21 cellular contexts compared by ENCODE assay signal in genomic region chr2:172372436-172372835, GRCh38.
"Had no signal": no experiment of that assay in that cellular context is flagged by ENCODE, and none has a peak within 500 bp of the region (broad histone marks: within the 10 kb centered on the region; RNA-seq: fewer than 3 reads in every experiment).

No MANE protein-coding gene starts in this region.

- H3K36me3 ChIP-seq: gastrocnemius medialis, heart left ventricle, lower lobe of right lung, right lobe of liver, upper lobe of left lung had no signal

- H3K9me3 ChIP-seq: body of pancreas, gastrocnemius medialis, right lobe of liver had no signal

- ATAC-seq: activated CD8-positive, alpha-beta T cell treated with anti-CD3 and anti-CD28 coated beads for 36 hours; activated naive CD4-positive, alpha-beta T cell treated with anti-CD3 and anti-CD28 coated beads, Interleukin-2, amount 50 U/mL, for 72 hours; body of pancreas; gastrocnemius medialis; heart left ventricle; left colon; lower lobe of right lung; psoas muscle; right lobe of liver; stimulated activated naive CD8-positive, alpha-beta T cell treated with anti-CD3 and anti-CD28 coated beads, Interleukin-15, amount 100 ng/mL, for 72 hours had no signal

- H3K4me3 ChIP-seq: body of pancreas, gastrocnemius medialis, heart left ventricle, lower lobe of right lung, psoas muscle, right lobe of liver, upper lobe of left lung had no signal

- FAIRE-seq: endothelial cell of umbilical vein had no signal

- H3K27ac ChIP-seq: body of pancreas, gastrocnemius medialis, heart left ventricle, lower lobe of right lung, psoas muscle, right lobe of liver, upper lobe of left lung had no signal

- H3K27me3 ChIP-seq: body of pancreas, gastrocnemius medialis, heart left ventricle, right lobe of liver, upper lobe of left lung had no signal

- DNase-seq: activated B cell treated with CpG ODN at 0.5 μM for 24 hours; activated CD4-positive, alpha-beta T cell treated with anti-CD3 and anti-CD28 coated beads for 48 hours; activated CD8-positive, alpha-beta memory T cell treated with anti-CD3 and anti-CD28 coated beads, Interleukin-2, amount 50 U/mL, for 4 hours; activated CD8-positive, alpha-beta T cell treated with anti-CD3 and anti-CD28 coated beads for 36 hours; activated effector memory CD4-positive, alpha-beta T cell treated with anti-CD3 and anti-CD28 coated beads, Interleukin-2, amount 50 U/mL, for 16 hours; activated T-cell treated with anti-CD3 and anti-CD28 coated beads, Interleukin-2, amount 50 U/mL, for 48 hours; amygdala; body of pancreas; cortex of kidney; effector CD4-positive, alpha-beta T cell; gastrocnemius medialis; heart left ventricle; left colon; lower lobe of right lung; nephron progenitor cell; psoas muscle; right lobe of liver; stimulated activated naive CD8-positive, alpha-beta T cell treated with anti-CD3 and anti-CD28 coated beads, Interleukin-15, amount 100 ng/mL, for 72 hours; upper lobe of left lung had no signal
